9 cellular contexts compared by ENCODE assay signal in the genomic region with DNA sequence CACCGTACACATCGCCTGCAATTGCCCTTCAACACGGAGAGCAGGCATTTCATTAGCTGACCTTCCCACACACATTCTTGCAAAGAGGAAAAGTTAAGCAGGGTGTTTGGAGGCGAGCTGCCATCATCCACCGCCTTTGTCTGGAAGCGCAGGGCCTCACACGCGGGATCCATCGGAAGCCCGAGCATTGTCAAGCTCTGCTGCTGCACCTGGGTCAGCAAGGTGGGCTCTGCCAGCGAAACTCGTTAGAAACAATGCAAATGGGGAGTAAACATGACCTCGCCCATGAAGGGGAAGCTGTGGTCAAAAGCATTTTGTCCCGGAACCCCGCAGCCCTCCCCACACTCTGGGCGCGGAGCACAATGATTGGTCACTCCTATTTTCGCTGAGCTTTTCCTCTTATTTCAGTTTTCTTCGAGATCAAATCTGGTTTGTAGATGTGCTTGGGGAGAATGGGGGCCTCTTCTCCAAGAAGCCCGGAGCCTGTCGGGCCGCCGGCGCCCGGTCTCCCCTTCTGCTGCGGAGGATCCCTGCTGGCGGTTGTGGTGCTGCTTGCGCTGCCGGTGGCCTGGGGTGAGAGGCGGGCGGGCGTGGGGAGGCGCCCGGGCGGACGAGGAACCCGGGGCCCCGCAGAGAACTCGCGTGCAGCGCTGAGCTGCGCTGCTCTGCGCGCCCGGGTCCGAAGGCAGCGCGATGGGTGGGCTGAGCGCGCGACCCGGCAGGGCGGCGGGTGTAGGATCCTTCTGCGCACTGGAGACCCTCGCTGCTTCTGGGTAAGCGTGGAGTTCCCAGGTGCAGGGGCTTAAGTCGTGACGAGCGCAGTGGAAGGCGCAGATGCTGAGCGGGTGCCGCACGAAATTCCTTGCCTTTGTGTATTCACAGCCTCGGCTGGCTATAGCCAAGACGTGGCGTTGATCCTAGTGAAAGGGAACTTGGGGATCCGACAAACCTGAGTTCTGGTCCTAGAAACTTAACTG. TPM values are rescaled to one million over a fixed set of nuclear protein-coding genes. Genes with fewer than 3 reads are reported as not detected.
A peak's percentile ranks its signal among the peaks of the same experiment; 100 is the strongest.
DNase-seq lines count a peak whose midpoint lies in the region; ATAC-seq, FAIRE-seq and TF ChIP-seq lines count a peak whose summit lies in the region.
"Had no signal": no experiment of that assay in that cellular context is flagged by ENCODE, and none has a peak within 500 bp of the region (broad histone marks: within the 10 kb centered on the region; RNA-seq: fewer than 3 reads in every experiment).

A gene (plus strand): TSS at position 342 of the 977 bp plus-strand sequence. CDS start 111 bp downstream, at position 453.

- ATAC-seq in SK-N-SH treated with all-trans-retinoic acid at 6 μM for 48 hours (no peak), HG03460 (IDR thresholded peaks at IDR 0.05; ENCODE audit: unreplicated experiment) (peak; percentile 47)
- peak; percentile 67 to 69 for ATAC-seq in natural killer cell treated with Interleukin-12 subunit alpha and Interleukin-12 subunit beta and Interleukin-15 and Interleukin-18, amount 100 ng/mL, for 72 hours

- no peaks in the 10 kb centered on the region for H3K79me2 ChIP-seq in SK-N-SH (ENCODE audit: insufficient read depth)
- H3K79me2 ChIP-seq in endothelial cell of umbilical vein (ENCODE audit: control insufficient read depth, insufficient read depth, low read length), result no peaks in the 10 kb centered on the region

- H3K9me3 ChIP-seq in SK-N-SH (no peaks in the 10 kb centered on the region), endothelial cell of umbilical vein (replicated peaks; ENCODE audit: control insufficient read depth, insufficient read depth, low read length) (no peaks in the 10 kb centered on the region), tibial nerve (no peaks in the 10 kb centered on the region)
- H3K9me3 ChIP-seq: BLaER1 had no signal

- H3K27me3 ChIP-seq in SK-N-SH (ENCODE audit: insufficient read depth) (peaks cover 37% of the 10 kb centered on the region), endothelial cell of umbilical vein (ENCODE audit: control insufficient read depth in 2 of 2, insufficient read depth in 2 of 2, low read length in 2 of 2) (peaks cover 39 to 45% of the 10 kb centered on the region in 2 experiments), tibial nerve (peaks cover 0 to 5% of the 10 kb centered on the region in 2 donors)
- H3K27me3 ChIP-seq: BLaER1 had no signal

- H3K4me3 ChIP-seq in SK-N-SH (ENCODE audit: low read depth in 2 of 2, low read length in 1 of 2), result no peak within 1 kb of the TSS
- H3K4me3 ChIP-seq in endothelial cell of umbilical vein (replicated peaks in 1 of 3; ENCODE audit: insufficient read depth in 1 of 3, low read depth in 1 of 3, low read length in 3 of 3), result peak within 1 kb of the TSS in 1 of 3 experiments; percentile 8
- H3K4me3 ChIP-seq in tibial nerve, result peak within 1 kb of the TSS; percentile 22 to 61 (median 50)
- H3K4me3 ChIP-seq: BLaER1 had no signal

- no peaks in the 10 kb centered on the region for H3K9me3 Mint-ChIP-seq in activated CD4-positive, alpha-beta T cell treated with anti-CD3 and anti-CD28 coated beads, Interleukin-2, amount 10 ng/mL, durations not matched to agents 24 days and 14 days
- H3K9me3 Mint-ChIP-seq in natural killer cell treated with Interleukin-12 subunit alpha and Interleukin-12 subunit beta and Interleukin-15 and Interleukin-18, amount 100 ng/mL, for 72 hours, result no peaks in the 10 kb centered on the region

- POLR2A ChIA-PET in SK-N-SH (lab: Yijun Ruan, JAX), result no interaction called here
- POLR2A ChIA-PET in endothelial cell of umbilical vein (lab: Charles Lee), result no interaction called here

- H3K36me3 ChIP-seq in SK-N-SH (replicated peaks in 1 of 2; ENCODE audit: control insufficient read depth in 1 of 2, insufficient read depth in 2 of 2, low read length in 1 of 2) (no peaks in the 10 kb centered on the region), endothelial cell of umbilical vein (ENCODE audit: control insufficient read depth in 2 of 2, extremely low read depth in 1 of 2, insufficient read depth in 2 of 2, low read length in 2 of 2) (no peaks in the 10 kb centered on the region), tibial nerve (no peaks in the 10 kb centered on the region)
- H3K36me3 ChIP-seq: BLaER1 had no signal

- TF ChIP-seq POLR2A in endothelial cell of umbilical vein (IDR thresholded peaks at IDR 0.05; ENCODE audit: low read depth, low read length) (no peak), tibial nerve (IDR thresholded peaks at IDR 0.05) (no peak)

- H3K9me2 ChIP-seq in SK-N-SH, result no peaks in the 10 kb centered on the region

- H3K4me2 ChIP-seq in SK-N-SH (no peak within 1 kb of the TSS), endothelial cell of umbilical vein (ENCODE audit: insufficient read depth, low read length) (peak within 1 kb of the TSS; percentile 45)
- H3K4me2 ChIP-seq: BLaER1 had no signal

- H3K36me3 Mint-ChIP-seq in activated CD4-positive, alpha-beta T cell treated with anti-CD3 and anti-CD28 coated beads, Interleukin-2, amount 10 ng/mL, durations not matched to agents 24 days and 14 days (ENCODE audit: low read depth), result no peaks in the 10 kb centered on the region
- no peaks in the 10 kb centered on the region for H3K36me3 Mint-ChIP-seq in natural killer cell treated with Interleukin-12 subunit alpha and Interleukin-12 subunit beta and Interleukin-15 and Interleukin-18, amount 100 ng/mL, for 72 hours

- TF ChIP-seq CTCF in SK-N-SH (IDR thresholded peaks at IDR 0.05), result no peak
- TF ChIP-seq CTCF in endothelial cell of umbilical vein (IDR thresholded peaks at IDR 0.05; ENCODE audit: extremely low read depth in 1 of 2, insufficient read depth in 1 of 2, low read depth in 1 of 2, low read length in 2 of 2), result no peak
- no peak for TF ChIP-seq CTCF in tibial nerve (IDR thresholded peaks at IDR 0.05)

- CTCF ChIA-PET in SK-N-SH (lab: Yijun Ruan, JAX), result interaction anchor here (1.0 kb wide), 1 partner anchor 301 kb away, joined by 3 read pairs; no protein-coding TSS in a partner anchor
- CTCF ChIA-PET in endothelial cell of umbilical vein (lab: Charles Lee), result interaction anchor here (1.2 kb wide), 1 partner anchor 412 kb away, joined by 7 read pairs; no protein-coding TSS in a partner anchor

- TF ChIP-seq EP300 in SK-N-SH (IDR thresholded peaks at IDR 0.05; ENCODE audit: borderline replicate concordance in 1 of 2, low read depth in 1 of 2, low read length in 1 of 2), result no peak
- peak in 1 of 2 donors; percentile 19 for TF ChIP-seq EP300 in tibial nerve (IDR thresholded peaks at IDR 0.05)

- peaks cover 29% of the 10 kb centered on the region for H3K27me3 Mint-ChIP-seq in activated CD4-positive, alpha-beta T cell treated with anti-CD3 and anti-CD28 coated beads, Interleukin-2, amount 10 ng/mL, durations not matched to agents 24 days and 14 days
- H3K27me3 Mint-ChIP-seq in natural killer cell treated with Interleukin-12 subunit alpha and Interleukin-12 subunit beta and Interleukin-15 and Interleukin-18, amount 100 ng/mL, for 72 hours, result peaks cover 35 to 44% of the 10 kb centered on the region in 2 donors

- no TSS peak for BruUV-seq in endothelial cell of umbilical vein (replicated peaks; lab: Mats Ljungman, UMichigan)

- dilution Hi-C loops in endothelial cell of umbilical vein (cut with MboI; ENCODE audit: extremely low pct_ligation_motif_present, low sequenced_read_pairs), result no loop called here

- no peaks in the 10 kb centered on the region for H3F3A ChIP-seq in SK-N-SH (replicated peaks; ENCODE audit: insufficient read depth)

- DNase-seq in SK-N-SH (peak; percentile 12), endothelial cell of umbilical vein (ENCODE audit: low read depth, low spot score) (no peak), tibial nerve (ENCODE audit: low spot score in 2 of 2) (peak in 1 of 2 donors; percentile 21), midbrain (lab: John Stamatoyannopoulos, UW) (no peak)
- peak; percentile 77 for DNase-seq in activated CD4-positive, alpha-beta T cell treated with anti-CD3 and anti-CD28 coated beads, Interleukin-2, amount 10 ng/mL, durations not matched to agents 24 days and 14 days
- peak; percentile 61 for DNase-seq in natural killer cell treated with Interleukin-12 subunit alpha and Interleukin-12 subunit beta and Interleukin-15 and Interleukin-18, amount 100 ng/mL, for 72 hours (ENCODE audit: low spot score)

- H3K4me1 ChIP-seq in SK-N-SH (ENCODE audit: control insufficient read depth in 1 of 2, insufficient read depth in 2 of 2, low read depth in 1 of 2, low read length in 1 of 2) (no peaks in the 10 kb centered on the region), endothelial cell of umbilical vein (ENCODE audit: control insufficient read depth, extremely low read depth, insufficient read depth, low read length) (peaks cover 4% of the 10 kb centered on the region), tibial nerve (peaks cover 0 to 16% (median 0%) of the 10 kb centered on the region in 4 donors)
- H3K4me1 ChIP-seq: BLaER1 had no signal

- no peaks in the 10 kb centered on the region for H3K9me1 ChIP-seq in endothelial cell of umbilical vein (replicated peaks; ENCODE audit: control insufficient read depth, extremely low read depth, insufficient read depth, low read length)

- H3K4me1 Mint-ChIP-seq in activated CD4-positive, alpha-beta T cell treated with anti-CD3 and anti-CD28 coated beads, Interleukin-2, amount 10 ng/mL, durations not matched to agents 24 days and 14 days, result peaks cover 13% of the 10 kb centered on the region
- H3K4me1 Mint-ChIP-seq in natural killer cell treated with Interleukin-12 subunit alpha and Interleukin-12 subunit beta and Interleukin-15 and Interleukin-18, amount 100 ng/mL, for 72 hours (ENCODE audit: low read depth in 2 of 2), result peaks cover 4 to 5% of the 10 kb centered on the region in 2 donors

- FAIRE-seq in endothelial cell of umbilical vein (lab: Jason Lieb, UNC), result no peak

- H4K20me1 ChIP-seq in SK-N-SH (ENCODE audit: insufficient read depth), result no peaks in the 10 kb centered on the region
- H4K20me1 ChIP-seq in endothelial cell of umbilical vein (replicated peaks; ENCODE audit: control insufficient read depth, extremely low read depth, insufficient read depth, low read length), result no peaks in the 10 kb centered on the region
- H4K20me1 ChIP-seq: BLaER1 had no signal

- intact Hi-C loops in activated CD4-positive, alpha-beta T cell treated with anti-CD3 and anti-CD28 coated beads, Interleukin-2, amount 10 ng/mL, durations not matched to agents 24 days and 14 days (cut with micrococcal nuclease), result loop anchor here (5.0 kb wide), 3 partner anchors 39 to 509 kb away; no protein-coding TSS in a partner anchor
- intact Hi-C loops in endothelial cell of umbilical vein (cut with micrococcal nuclease), result loop anchor here (5.0 kb wide), 2 partner anchors 239 to 764 kb away; no protein-coding TSS in a partner anchor

- 9% methylated on average over 37 of the region's 68 CpGs for WGBS in SK-N-SH (ENCODE audit: low lambda C conversion rate)
- WGBS in tibial nerve, 2 donors, result 3 to 6% methylated on average over 36 to 37 of the region's 68 CpGs

- no peak for TF ChIP-seq RAD21 in SK-N-SH (IDR thresholded peaks at IDR 0.05; ENCODE audit: low read length)

- H3K9ac ChIP-seq in SK-N-SH, result no peak within 1 kb of the TSS
- no peak within 1 kb of the TSS for H3K9ac ChIP-seq in endothelial cell of umbilical vein (replicated peaks; ENCODE audit: extremely low read depth, insufficient read depth, low read length)
- H3K9ac ChIP-seq: BLaER1 had no signal

- H2AFZ ChIP-seq in SK-N-SH (ENCODE audit: low read depth) (no peak within 1 kb of the TSS), endothelial cell of umbilical vein (ENCODE audit: low read depth, low read length) (no peak within 1 kb of the TSS)

- no peak within 1 kb of the TSS for H3K27ac Mint-ChIP-seq in activated CD4-positive, alpha-beta T cell treated with anti-CD3 and anti-CD28 coated beads, Interleukin-2, amount 10 ng/mL, durations not matched to agents 24 days and 14 days
- peak within 1 kb of the TSS in 1 of 2 donors; percentile 21 for H3K27ac Mint-ChIP-seq in natural killer cell treated with Interleukin-12 subunit alpha and Interleukin-12 subunit beta and Interleukin-15 and Interleukin-18, amount 100 ng/mL, for 72 hours

- peak within 1 kb of the TSS; percentile 77 for H3K4me3 Mint-ChIP-seq in activated CD4-positive, alpha-beta T cell treated with anti-CD3 and anti-CD28 coated beads, Interleukin-2, amount 10 ng/mL, durations not matched to agents 24 days and 14 days
- H3K4me3 Mint-ChIP-seq in natural killer cell treated with Interleukin-12 subunit alpha and Interleukin-12 subunit beta and Interleukin-15 and Interleukin-18, amount 100 ng/mL, for 72 hours, result peak within 1 kb of the TSS; percentile 57

- H3K27ac ChIP-seq in SK-N-SH (ENCODE audit: low read depth in 2 of 2, low read length in 1 of 2) (no peak within 1 kb of the TSS), endothelial cell of umbilical vein (ENCODE audit: insufficient read depth, low read depth, low read length) (no peak within 1 kb of the TSS), tibial nerve (peak within 1 kb of the TSS in 3 of 4 donors; percentile 49 to 80 (median 60))
- H3K27ac ChIP-seq: BLaER1 had no signal

RNA-seq across cellular contexts. Expression of the gene that starts here (rescaled TPM):
- polyA plus RNA-seq in SK-N-SH (2012; rRNA removed) (not detected in 2 replicates), endothelial cell of umbilical vein (not detected in 2 replicates)
- polyA plus RNA-seq in SK-N-SH (2012; cell fraction: cytosol; rRNA removed), result not detected in 2 replicates
- polyA plus RNA-seq in SK-N-SH (2012; cell fraction: nucleus; rRNA removed), result not detected in 2 replicates
- not detected in 2 replicates for total RNA-seq in activated CD4-positive, alpha-beta T cell treated with anti-CD3 and anti-CD28 coated beads, Interleukin-2, amount 10 ng/mL, durations not matched to agents 24 days and 14 days
- total RNA-seq in endothelial cell of umbilical vein (not detected in 2 replicates), tibial nerve (10 to 100 TPM in 1 of 4 donors, 1 to 10 TPM in 3; 6.7 to 27.6 (median 8.8) TPM)
- not detected in 2 replicates for polyA plus RNA-seq in endothelial cell of umbilical vein (2011; cell fraction: cytosol; rRNA removed)
- not detected in 2 replicates for polyA plus RNA-seq in endothelial cell of umbilical vein (2011; cell fraction: nucleus; rRNA removed)
- polyA plus RNA-seq in endothelial cell of umbilical vein (2012), result not detected in 2 replicates
- polyA minus RNA-seq in endothelial cell of umbilical vein, result not detected in 2 replicates
- not detected for polyA minus RNA-seq in endothelial cell of umbilical vein (2011; cell fraction: cytosol; rRNA and poly(A)+ RNA removed)
- not detected in 2 replicates for polyA minus RNA-seq in endothelial cell of umbilical vein (2011; cell fraction: nucleus; rRNA and poly(A)+ RNA removed)
- 1 to 10 TPM in 1 of 2 donors, not detected in 1; 8.2 TPM for total RNA-seq in natural killer cell treated with Interleukin-12 subunit alpha and Interleukin-12 subunit beta and Interleukin-15 and Interleukin-18, amount 100 ng/mL, for 72 hours

Comparison
In these comparisons a context has a peak if more than half of its experiments do, and no peak if none do; other contexts are left out.
1. Peak in DNase-seq in SK-N-SH; RNA of the gene not detected or under 1 TPM.
2. Peak in DNase-seq in activated CD4-positive, alpha-beta T cell treated with anti-CD3 and anti-CD28 coated beads, Interleukin-2, amount 10 ng/mL, durations not matched to agents 24 days and 14 days; RNA of the gene not detected or under 1 TPM.
3. H3K27ac ChIP-seq: peak in tibial nerve (3 of 4); none in SK-N-SH (0 of 2) and endothelial cell of umbilical vein (single experiment).
4. H3K4me3 ChIP-seq: peak in tibial nerve (4 of 4); none in SK-N-SH (0 of 2).